In genomic region chr12:48036818-48037217, GRCh38 we compare ENCODE assay signal across 1 cellular context.
TF ChIP-seq lines count a peak whose summit lies in the region.

No MANE protein-coding gene starts in this region.

TF ChIP-seq in IMR-90, 13 proteins besides CTCF, POLR2A, EP300 and RAD21:
- TF ChIP-seq CHD1 (IDR thresholded peaks at IDR 0.05; ENCODE audit: low read depth, low read length) (no peak), FOS (IDR thresholded peaks at IDR 0.05; ENCODE audit: low read depth, low read length) (no peak), MAFK (IDR thresholded peaks at IDR 0.05; ENCODE audit: low read depth, low read length) (no peak), BHLHE40 (IDR thresholded peaks at IDR 0.05; ENCODE audit: low read depth, low read length) (no peak), ELK1 (IDR thresholded peaks at IDR 0.05; ENCODE audit: borderline replicate concordance, low read depth, low read length) (no peak), NFE2L2 (IDR thresholded peaks at IDR 0.05; ENCODE audit: low read depth, low read length) (no peak), MAZ (IDR thresholded peaks at IDR 0.05; ENCODE audit: borderline replicate concordance, low read depth, low read length) (no peak), MXI1 (IDR thresholded peaks at IDR 0.05; ENCODE audit: borderline replicate concordance, low read depth, low read length) (no peak), USF2 (IDR thresholded peaks at IDR 0.05; ENCODE audit: low read depth, low read length) (no peak), RCOR1 (IDR thresholded peaks at IDR 0.05; ENCODE audit: insufficient replicate concordance, low read length) (no peak), CEBPB (IDR thresholded peaks at IDR 0.05; ENCODE audit: low read depth, low read length) (no peak), RFX5 (IDR thresholded peaks at IDR 0.05; ENCODE audit: low read depth, low read length) (no peak), SMC3 (IDR thresholded peaks at IDR 0.05; ENCODE audit: low read depth, low read length) (no peak)
